ENCODE assay signal across 8 cellular contexts in genomic region chr16:74984194-74984669, GRCh38. TPM values are rescaled to one million over a fixed set of nuclear protein-coding genes. Genes with fewer than 3 reads are reported as not detected.
A peak's percentile ranks its signal among the peaks of the same experiment; 100 is the strongest.
DNase-seq lines count a peak whose midpoint lies in the region; ATAC-seq and TF ChIP-seq lines count a peak whose summit lies in the region.

No MANE protein-coding gene starts in this region.

- H3K4me3 Mint-ChIP-seq in mesothelial cell of epicardium: peak overlapping the region; percentile 91

- H3K27me3 ChIP-seq in SJSA1 (replicated peaks): no peaks in the 10 kb centered on the region

- H3K27ac Mint-ChIP-seq in mesothelial cell of epicardium: peak overlapping the region; percentile 76

- H3K27ac ChIP-seq in SJSA1: peak overlapping the region; percentile 38

- H3K4me1 Mint-ChIP-seq in mesothelial cell of epicardium: peaks cover 5% of the 10 kb centered on the region

- H3K9me3 Mint-ChIP-seq in mesothelial cell of epicardium: no peaks in the 10 kb centered on the region

- H3K36me3 ChIP-seq in SJSA1: peaks cover 9% of the 10 kb centered on the region

- H3K27me3 Mint-ChIP-seq in mesothelial cell of epicardium (ENCODE audit: low read depth): no peaks in the 10 kb centered on the region

- H3K9me3 ChIP-seq in SJSA1 (replicated peaks): no peaks in the 10 kb centered on the region

- no peak for TF ChIP-seq CTCF in choroid plexus epithelial cell (conservative IDR thresholded peaks at IDR 0.05; ENCODE audit: low read depth, low read length)
- no peak for TF ChIP-seq CTCF in mesothelial cell of epicardium (IDR thresholded peaks at IDR 0.05; ENCODE audit: unreplicated experiment)

- no peak for ATAC-seq in HG02981 (IDR thresholded peaks at IDR 0.05; ENCODE audit: unreplicated experiment)

- peaks cover 2% of the 10 kb centered on the region for H3K36me3 Mint-ChIP-seq in mesothelial cell of epicardium

- peak overlapping the region; percentile 72 for H3K4me3 ChIP-seq in SJSA1
- H3K4me3 ChIP-seq in choroid plexus epithelial cell (ENCODE audit: low read depth, low read length): peak overlapping the region; percentile 100

- peak; percentile 7 for DNase-seq in NCI-H345 (lab: John Stamatoyannopoulos, UW)
- DNase-seq in NCI-H345 treated with DMSO at 0.1 percent for 48 hours (lab: John Stamatoyannopoulos, UW; ENCODE audit: unreplicated experiment): no peak
- no peak for DNase-seq in SJSA1 (ENCODE audit: low read depth in 1 of 2, low spot score in 2 of 2)
- peak; percentile 41 for DNase-seq in choroid plexus epithelial cell (ENCODE audit: low read depth)
- no peak for DNase-seq in mesothelial cell of epicardium (ENCODE audit: low spot score in 2 of 2, unreplicated experiment in 2 of 2)
- DNase-seq in ureter (ENCODE audit: low spot score): peak; percentile 46
- DNase-seq in amygdala (lab: John Stamatoyannopoulos, UW): no peak

- H3K4me1 ChIP-seq in SJSA1 (replicated peaks): no peaks in the 10 kb centered on the region; the same call in 1 of the 2 replicates

RNA-seq across cellular contexts. Expression of gene WDR59, which starts 0.7 kb away (rescaled TPM):
- total RNA-seq in SJSA1 (2014; rRNA removed; shearing (Covaris generic)): 10.0 and 15.2 TPM in 2 replicates
- total RNA-seq in mesothelial cell of epicardium (115 to 134 TPM (median 127 TPM) in 3 replicates), ureter (111 TPM)

RNA-seq across cellular contexts. Expression of gene ZNRF1, which starts 14.6 kb away (rescaled TPM):
- total RNA-seq in SJSA1 (2014; rRNA removed; shearing (Covaris generic)): 20.7 and 27.2 TPM in 2 replicates
- total RNA-seq in mesothelial cell of epicardium: 52.9 to 55.0 TPM (median 53.1 TPM) in 3 replicates
- 50.0 TPM for total RNA-seq in ureter

Comparison
In these comparisons a context has a peak if more than half of its experiments do, and no peak if none do; other contexts are left out.
1. DNase-seq: peak in NCI-H345 (single experiment), choroid plexus epithelial cell (single experiment) and ureter (single experiment); none in NCI-H345 treated with DMSO at 0.1 percent for 48 hours (single experiment), SJSA1 (0 of 2), mesothelial cell of epicardium (0 of 2) and amygdala (0 of 56).